In genomic region chr19:16326401-16327130, GRCh38 we compare ENCODE assay signal across 8 cellular contexts. TPM values are rescaled to one million over a fixed set of nuclear protein-coding genes. Genes with fewer than 3 reads are reported as not detected.
DNase-seq lines count a peak whose midpoint lies in the region; ATAC-seq and TF ChIP-seq lines count a peak whose summit lies in the region.

No MANE protein-coding gene starts in this region.

- peak overlapping the region; percentile 92 to 100 (median 98) for H3K4me3 Mint-ChIP-seq in IgD-negative memory B cell

- ATAC-seq in GM19023 (IDR thresholded peaks at IDR 0.05; ENCODE audit: unreplicated experiment) (no peak), GM21786 (IDR thresholded peaks at IDR 0.05; ENCODE audit: unreplicated experiment) (no peak)

- peaks cover 0 to 2% (median 0%) of the 10 kb centered on the region in 3 donors for H3K9me3 Mint-ChIP-seq in IgD-negative memory B cell

- peaks cover 39 to 50% (median 40%) of the 10 kb centered on the region in 3 donors for H3K4me1 Mint-ChIP-seq in IgD-negative memory B cell

- H3K27me3 Mint-ChIP-seq in IgD-negative memory B cell: no peaks in the 10 kb centered on the region

- peaks cover 26% of the 10 kb centered on the region for H3K36me3 Mint-ChIP-seq in IgD-negative memory B cell

- TF ChIP-seq POLR2A in erythroblast (IDR thresholded peaks at IDR 0.05; ENCODE audit: low read length): no peak

- H3K27ac Mint-ChIP-seq in IgD-negative memory B cell: peak overlapping the region; percentile 97 to 100 (median 99)

- peak; percentile 36 for DNase-seq in activated naive CD4-positive, alpha-beta T cell treated with anti-CD3 and anti-CD28 coated beads, Interleukin-2, amount 50 U/mL, for 16 hours
- DNase-seq in iPS-NIHi11 (ENCODE audit: low spot score) (peak; percentile 63), erythroblast (lab: John Stamatoyannopoulos, UW) (no peak), T1000 (lab: John Stamatoyannopoulos, UW) (no peak)
- peak; percentile 32 for DNase-seq in stimulated activated naive CD4-positive, alpha-beta T cell treated with Interleukin-2 at 50 U/mL for 16 hours (lab: John Stamatoyannopoulos, UW)

RNA-seq across cellular contexts. Expression of gene KLF2, which starts 1.9 kb away (rescaled TPM):
- 199 TPM for polyA plus RNA-seq in IgD-negative memory B cell

Comparison
In these comparisons a context has a peak if more than half of its experiments do, and no peak if none do; other contexts are left out.
1. DNase-seq: peak in activated naive CD4-positive, alpha-beta T cell treated with anti-CD3 and anti-CD28 coated beads, Interleukin-2, amount 50 U/mL, for 16 hours (single experiment), iPS-NIHi11 (single experiment) and stimulated activated naive CD4-positive, alpha-beta T cell treated with Interleukin-2 at 50 U/mL for 16 hours (single experiment); none in erythroblast (0 of 2) and T1000 (single experiment).